ENCODE assay signal across 18 cellular contexts in the genomic region with DNA sequence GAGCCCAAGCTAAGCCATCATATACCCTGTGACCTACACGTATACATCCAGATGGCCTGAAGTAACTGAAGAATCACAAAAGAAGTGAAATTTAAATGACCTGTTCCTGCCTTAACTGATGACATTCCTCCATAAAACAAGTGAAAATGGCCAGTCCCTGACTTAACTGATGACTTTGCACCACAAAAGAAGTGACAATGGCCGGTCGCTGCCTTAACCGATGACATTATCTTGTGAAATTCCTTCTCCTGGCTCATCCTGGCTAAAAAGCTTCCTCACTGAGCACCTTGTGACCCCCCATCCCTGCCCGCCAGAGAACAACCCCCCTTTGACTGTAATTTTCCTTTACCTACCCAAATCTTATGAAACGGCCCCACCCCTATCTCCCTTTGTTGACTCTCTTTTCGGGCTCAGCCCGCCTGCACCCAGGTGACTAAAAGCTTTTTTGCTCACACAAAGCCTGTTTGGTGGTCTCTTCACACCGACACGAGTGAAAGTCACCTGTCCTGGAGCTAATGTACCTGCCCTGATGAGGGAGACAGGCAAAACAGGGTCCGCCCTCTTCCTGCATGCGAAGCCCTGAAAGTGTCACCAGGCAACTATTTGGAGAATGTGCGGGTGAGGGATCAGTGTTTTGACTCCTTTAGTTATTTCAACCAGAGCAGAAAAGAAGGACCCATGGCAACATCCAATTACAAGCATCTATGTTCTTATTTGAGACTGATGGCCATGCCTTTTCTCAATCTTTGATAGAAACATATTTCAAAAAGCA.
A peak's percentile ranks its signal among the peaks of the same experiment; 100 is the strongest.
DNase-seq lines count a peak whose midpoint lies in the region; ATAC-seq and TF ChIP-seq lines count a peak whose summit lies in the region.
"Had no signal": no experiment of that assay in that cellular context is flagged by ENCODE, and none has a peak within 500 bp of the region (broad histone marks: within the 10 kb centered on the region; RNA-seq: fewer than 3 reads in every experiment).

No MANE protein-coding gene starts in this region.

- no peak overlapping the region for H2AFZ ChIP-seq in smooth muscle cell (ENCODE audit: low read depth)

- no peaks in the 10 kb centered on the region for H3K9me3 ChIP-seq in smooth muscle cell (replicated peaks; ENCODE audit: low read depth)
- H3K9me3 ChIP-seq: upper lobe of left lung had no signal

- no peaks in the 10 kb centered on the region for H3F3A ChIP-seq in smooth muscle cell (ENCODE audit: low read depth)

- H3K4me3 ChIP-seq in H7 (ENCODE audit: insufficient read depth, low read depth, low read length) (peak overlapping the region; percentile 0; the same call in 1 of the 2 replicates), smooth muscle cell (no peak overlapping the region)
- H3K4me3 ChIP-seq: upper lobe of left lung had no signal

- peaks cover 7% of the 10 kb centered on the region for H3K4me1 ChIP-seq in smooth muscle cell (ENCODE audit: low read depth)
- H3K4me1 ChIP-seq: upper lobe of left lung had no signal

- no peak for ATAC-seq in HG02759 (IDR thresholded peaks at IDR 0.05; ENCODE audit: unreplicated experiment)
- ATAC-seq: CD8-positive, alpha-beta T cell; HepG2; left lobe of liver; naive thymus-derived CD8-positive, alpha-beta T cell had no signal

- no peaks in the 10 kb centered on the region for H4K20me1 ChIP-seq in smooth muscle cell (ENCODE audit: low read depth)

- H3K9ac ChIP-seq in smooth muscle cell (ENCODE audit: low read depth), result peak overlapping the region; percentile 51

- peak overlapping the region; percentile 51 for H3K4me2 ChIP-seq in smooth muscle cell

- H3K36me3 ChIP-seq in H7 (replicated peaks; ENCODE audit: control insufficient read depth, insufficient read depth, low read length) (peaks cover 2% of the 10 kb centered on the region), smooth muscle cell (ENCODE audit: low read depth) (no peaks in the 10 kb centered on the region)
- H3K36me3 ChIP-seq: upper lobe of left lung had no signal

- H3K27me3 ChIP-seq in H7 (ENCODE audit: control insufficient read depth, insufficient read depth, low read length) (no peaks in the 10 kb centered on the region), smooth muscle cell (ENCODE audit: low read depth) (peaks cover 9% of the 10 kb centered on the region)
- H3K27me3 ChIP-seq: upper lobe of left lung had no signal

- H3K79me2 ChIP-seq in smooth muscle cell (ENCODE audit: low read depth), result no peaks in the 10 kb centered on the region

- DNase-seq in H7 (peak; percentile 74), SW480 (ENCODE audit: low spot score) (peak; percentile 28), iPS DF 4.7 (ENCODE audit: extremely low read depth, low spot score) (peak; percentile 94), smooth muscle cell (lab: John Stamatoyannopoulos, UW; ENCODE audit: unreplicated experiment) (no peak), dermis blood vessel endothelial cell (no peak), putamen (ENCODE audit: low spot score) (no peak)
- DNase-seq: activated effector memory CD4-positive, alpha-beta T cell treated with Interleukin-2 at 50 U/mL for 16 hours; CD8-positive, alpha-beta T cell; effector memory CD4-positive, alpha-beta T cell; foreskin melanocyte; naive thymus-derived CD8-positive, alpha-beta T cell; NCI-H1105; NCI-H345; stimulated activated CD4-positive, alpha-beta T cell treated with anti-CD3 and anti-CD28 coated beads, Interleukin-2, amount 100 ng/mL, for 48 hours; upper lobe of left lung had no signal

- H3K27ac ChIP-seq in smooth muscle cell (ENCODE audit: low read depth), result peak overlapping the region; percentile 57

- TF ChIP-seq CTCF in smooth muscle cell (IDR thresholded peaks at IDR 0.05; ENCODE audit: borderline replicate concordance, insufficient read depth, poor library complexity, severe bottlenecking), result no peak

- 27% methylated on average over 13 of the region's 13 CpGs for WGBS in smooth muscle cell (ENCODE audit: low lambda C conversion rate)

Comparison
In these comparisons a context has a peak if more than half of its experiments do, and no peak if none do; other contexts are left out.
1. DNase-seq: peak in H7 (single experiment), SW480 (single experiment) and iPS DF 4.7 (single experiment); none in smooth muscle cell (single experiment), dermis blood vessel endothelial cell (single experiment) and putamen (single experiment).